Comparison of ENCODE assay signal across 10 cellular contexts in genomic region chr16:70696952-70697600, GRCh38. TPM values are rescaled to one million over a fixed set of nuclear protein-coding genes. Genes with fewer than 3 reads are reported as not detected.
DNase-seq lines count a peak whose midpoint lies in the region; ATAC-seq, FAIRE-seq and TF ChIP-seq lines count a peak whose summit lies in the region.
"Had no signal": no experiment of that assay in that cellular context is flagged by ENCODE, and none has a peak within 500 bp of the region (broad histone marks: within the 10 kb centered on the region; RNA-seq: fewer than 3 reads in every experiment).

No MANE protein-coding gene starts in this region.

- ATAC-seq in A549: no peak
- ATAC-seq in GM18873 (IDR thresholded peaks at IDR 0.05; ENCODE audit: low FRiP score, unreplicated experiment): no peak
- ATAC-seq in GM19351 (IDR thresholded peaks at IDR 0.05; ENCODE audit: unreplicated experiment): no peak

- H3K4me3 ChIP-seq in A549 (no peak overlapping the region), bronchial epithelial cell (ENCODE audit: low read depth, low read length) (no peak overlapping the region), muscle layer of duodenum (ENCODE audit: low read depth in 1 of 2, low read length in 2 of 2) (no peak overlapping the region), lower leg skin (ENCODE audit: low read depth, poor library complexity, severe bottlenecking) (no peak overlapping the region)
- H3K4me3 ChIP-seq: MG63 had no signal

- FAIRE-seq in A549 (lab: Jason Lieb, UNC) (no peak), bronchial epithelial cell (lab: Jason Lieb, UNC) (no peak)

- no peak for TF ChIP-seq EP300 in A549 (IDR thresholded peaks at IDR 0.05)
- TF ChIP-seq EP300 in Ishikawa (IDR thresholded peaks at IDR 0.05; ENCODE audit: borderline replicate concordance): no peak

- 92% methylated on average over 15 of the region's 19 CpGs for WGBS in A549 (ENCODE audit: missing lambda C conversion rate)
- 30 to 36% methylated on average over 15 to 19 of the region's 19 CpGs for WGBS in lower leg skin, 2 donors

- TF ChIP-seq CTCF in A549 (IDR thresholded peaks at IDR 0.05): no peak
- TF ChIP-seq CTCF in bronchial epithelial cell (IDR thresholded peaks at IDR 0.05; ENCODE audit: insufficient read depth, low read length, severe bottlenecking): no peak
- no peak for TF ChIP-seq CTCF in lower leg skin (IDR thresholded peaks at IDR 0.05)

- intact Hi-C loops in lower leg skin (cut with DNase I; ENCODE audit: low total_unique reads): no loop called here

- H3K4me2 ChIP-seq in A549: peak overlapping the region; percentile 25; the same call in 1 of the 3 replicates

- TF ChIP-seq POLR2A in A549 (IDR thresholded peaks at IDR 0.05; ENCODE audit: low read length) (no peak), lower leg skin (IDR thresholded peaks at IDR 0.05) (no peak)

- H3K27me3 ChIP-seq in bronchial epithelial cell (ENCODE audit: control insufficient read depth, insufficient read depth, low read length) (no peaks in the 10 kb centered on the region), muscle layer of duodenum (ENCODE audit: low read depth, low read length) (no peaks in the 10 kb centered on the region)
- H3K27me3 ChIP-seq: MG63 had no signal

- H3K27ac ChIP-seq in A549: peak overlapping the region; percentile 97 to 100
- H3K27ac ChIP-seq in muscle layer of duodenum (ENCODE audit: low read length): peak overlapping the region; percentile 23

- peaks cover 69% of the 10 kb centered on the region for H3K4me1 ChIP-seq in A549
- H3K4me1 ChIP-seq in muscle layer of duodenum (ENCODE audit: control insufficient read depth in 1 of 2, insufficient read depth in 2 of 2, low read length in 2 of 2): peaks cover 9 to 81% of the 10 kb centered on the region in 2 donors

- H3K9me3 ChIP-seq in A549: no peaks in the 10 kb centered on the region
- no peaks in the 10 kb centered on the region for H3K9me3 ChIP-seq in muscle layer of duodenum (ENCODE audit: control insufficient read depth in 1 of 2, low read length in 2 of 2)
- H3K9me3 ChIP-seq: MG63 had no signal

- POLR2A ChIA-PET in A549 (lab: Yijun Ruan, JAX): no interaction called here

- DNase-seq in A549 (ENCODE audit: low read depth in 1 of 2, low spot score in 1 of 2) (no peak), bronchial epithelial cell (ENCODE audit: low read depth) (peak; percentile 48), NCI-H526 (lab: John Stamatoyannopoulos, UW) (no peak), lower leg skin (ENCODE audit: low spot score in 2 of 2) (no peak)
- DNase-seq: dermis blood vessel endothelial cell, MG63 had no signal

- CTCF ChIA-PET in A549 (lab: Yijun Ruan, JAX): interaction anchor here (0.7 to 3.6 kb wide), 6 partner anchors 10 to 74 kb away, joined by 3 to 18 read pairs (median 6); no protein-coding TSS in a partner anchor

- H3K36me3 ChIP-seq in bronchial epithelial cell (ENCODE audit: control insufficient read depth, insufficient read depth, low read length) (peaks cover 1% of the 10 kb centered on the region), muscle layer of duodenum (ENCODE audit: control insufficient read depth in 1 of 2, insufficient read depth in 2 of 2, low read length in 2 of 2) (peaks cover 0 to 3% of the 10 kb centered on the region in 2 donors)
- H3K36me3 ChIP-seq: MG63 had no signal

- TF ChIP-seq RAD21 in A549 (conservative IDR thresholded peaks at IDR 0.05 in 1 of 2, IDR thresholded peaks at IDR 0.05 in 1 of 2): no peak
- TF ChIP-seq RAD21 in Ishikawa (IDR thresholded peaks at IDR 0.05; ENCODE audit: low read depth): no peak

TF ChIP-seq in A549, 52 proteins besides CTCF, POLR2A, EP300 and RAD21:
- no peak for TF ChIP-seq ZC3H11A (IDR thresholded peaks at IDR 0.05)
TF ChIP-seq in A549: peak in this region for 0.

TF ChIP-seq in Ishikawa, 13 proteins besides CTCF, POLR2A, EP300 and RAD21:
- TF ChIP-seq MAX (IDR thresholded peaks at IDR 0.05) (peak; percentile 60), CREB1 (IDR thresholded peaks at IDR 0.05; ENCODE audit: low read depth) (no peak), USF1 (IDR thresholded peaks at IDR 0.05) (peak; percentile 27; the same call in 1 of the 2 replicates)

RNA-seq across cellular contexts. Expression of gene MTSS2, which starts 11.2 kb away (rescaled TPM):
- 10.8 and 13.1 TPM in 2 replicates for polyA plus RNA-seq in A549 (2011; rRNA removed)
- polyA plus RNA-seq in A549 (2012; cell fraction: cytosol; rRNA removed): 52.8 and 65.7 TPM in 2 replicates
- polyA plus RNA-seq in A549 (2012; cell fraction: nucleus; rRNA removed): 97.7 and 160 TPM in 2 replicates
- polyA plus RNA-seq in A549 (2017; fragmentation: RNase III; extraction: RNeasy Plus Mini Kit Qiagen cat#74134 plus additional on column Dnase treatment): 27.1 to 37.4 TPM (median 33.5 TPM) in 3 replicates
- polyA minus RNA-seq in A549 (2011; rRNA and poly(A)+ RNA removed): 11.4 and 19.0 TPM in 2 replicates
- 20.0 and 42.6 TPM in 2 replicates for total RNA-seq in bronchial epithelial cell
- total RNA-seq in lower leg skin: 10 to 100 TPM; 18.4 to 55.5 (median 25.2) TPM

RNA-seq across cellular contexts. Expression of gene IL34, which starts 50.7 kb away (rescaled TPM):
- 0.12 and 0.25 TPM in 2 replicates for polyA plus RNA-seq in A549 (2011; rRNA removed)
- polyA plus RNA-seq in A549 (2012; cell fraction: cytosol; rRNA removed): 0.73 and 1.2 TPM in 2 replicates
- polyA plus RNA-seq in A549 (2012; cell fraction: nucleus; rRNA removed): 0.94 and 1.5 TPM in 2 replicates
- 0.29 to 0.89 TPM (median 0.40 TPM) in 3 replicates for polyA plus RNA-seq in A549 (2017; fragmentation: RNase III; extraction: RNeasy Plus Mini Kit Qiagen cat#74134 plus additional on column Dnase treatment)
- polyA minus RNA-seq in A549 (2011; rRNA and poly(A)+ RNA removed): 0.41 TPM in 1 of 2 replicates, not detected in the other
- 0.26 and 2.0 TPM in 2 replicates for total RNA-seq in bronchial epithelial cell
- 100 to 1,000 TPM in 3 of 4 donors, 10 to 100 TPM in 1; 96.9 to 158 (median 129) TPM for total RNA-seq in lower leg skin

Comparison
In these comparisons a context has a peak if more than half of its experiments do, and no peak if none do; other contexts are left out.
1. RNA of gene IL34, which starts 50.7 kb away (total RNA-seq): 96.9 to 158 TPM in lower leg skin; 0.26 to 2.0 TPM in bronchial epithelial cell; every median in the first group is over 10 times any median in the second.